21 cellular contexts compared by ENCODE assay signal in genomic region chr10:97079454-97079853, GRCh38.
"Had no signal": no experiment of that assay in that cellular context is flagged by ENCODE, and none has a peak within 500 bp of the region (broad histone marks: within the 10 kb centered on the region; RNA-seq: fewer than 3 reads in every experiment).

No MANE protein-coding gene starts in this region.

- H3K36me3 ChIP-seq: MG63, SJSA1 had no signal

- H3K27ac ChIP-seq: SJSA1, SK-N-MC had no signal

- H3K4me1 ChIP-seq: SJSA1 had no signal

- H3K27me3 ChIP-seq: MG63 had no signal

- H3K4me3 ChIP-seq: MG63, SJSA1, SK-N-MC had no signal

- H3K9me3 ChIP-seq: MG63, SJSA1 had no signal

- ATAC-seq: HepG2 had no signal

- DNase-seq: IMR-90, Karpas-422, KG1, MG63, NCI-H1105, NCI-H1417, NCI-H1436 treated with DMSO at 0.1 percent for 48 hours, NCI-H1694, NCI-H187 treated with DMSO at 0.1 percent for 48 hours, NCI-H2029 treated with DMSO at 0.1 percent for 48 hours, NCI-H2171 treated with DMSO at 0.1 percent for 48 hours, NCI-H345, NCI-H446 treated with DMSO at 0.1 percent for 48 hours, NCI-H510A treated with DMSO at 0.1 percent for 48 hours, NCI-H526, Right ventricle myocardium superior, RPMI8226, SIG-M5 had no signal
